ENCODE assay signal across 8 cellular contexts in genomic region chr18:32576296-32576916, GRCh38.
DNase-seq lines count a peak whose midpoint lies in the region; ATAC-seq and TF ChIP-seq lines count a peak whose summit lies in the region.

No MANE protein-coding gene starts in this region.

- H3K4me3 ChIP-seq in BJ (ENCODE audit: low read depth, low read length) (no peak overlapping the region), astrocyte of the spinal cord (ENCODE audit: low read depth, low read length) (no peak overlapping the region), lower lobe of right lung (no peak overlapping the region)
- H3K4me3 ChIP-seq in Jurkat, Clone E6-1 (ENCODE audit: low read length), result no peak overlapping the region

- H3K27ac Mint-ChIP-seq in activated naive CD4-positive, alpha-beta T cell treated with anti-CD3 and anti-CD28 coated beads for 36 hours, result no peak overlapping the region

- TF ChIP-seq CTCF in BJ (IDR thresholded peaks at IDR 0.05; ENCODE audit: insufficient read depth, low read depth, low read length) (peak; percentile 8; the same call in 1 of the 2 replicates), astrocyte of the spinal cord (IDR thresholded peaks at IDR 0.05; ENCODE audit: low read depth, low read length) (peak; percentile 63), lower lobe of right lung (IDR thresholded peaks at IDR 0.05) (peak; percentile 17)

- ATAC-seq in lower lobe of right lung, result no peak
- no peak for ATAC-seq in HG02763 (IDR thresholded peaks at IDR 0.05; ENCODE audit: unreplicated experiment)

- H3K9me3 ChIP-seq in lower lobe of right lung, result no peaks in the 10 kb centered on the region

- H3K4me3 Mint-ChIP-seq in activated naive CD4-positive, alpha-beta T cell treated with anti-CD3 and anti-CD28 coated beads for 36 hours, result no peak overlapping the region

- H3K4me1 Mint-ChIP-seq in activated naive CD4-positive, alpha-beta T cell treated with anti-CD3 and anti-CD28 coated beads for 36 hours (ENCODE audit: low read depth), result no peaks in the 10 kb centered on the region

- no peak overlapping the region for H3K27ac ChIP-seq in lower lobe of right lung

- H3K4me1 ChIP-seq in lower lobe of right lung, result no peaks in the 10 kb centered on the region

- no peak for DNase-seq in BJ (ENCODE audit: low read depth)
- DNase-seq in Jurkat, Clone E6-1 (ENCODE audit: low read depth, low spot score), result peak; percentile 20
- peak; percentile 33 for DNase-seq in astrocyte of the spinal cord (ENCODE audit: low read depth, low spot score)
- DNase-seq in lower lobe of right lung, result no peak
- no peak for DNase-seq in activated naive CD4-positive, alpha-beta T cell treated with anti-CD3 and anti-CD28 coated beads for 36 hours
- DNase-seq in NCI-H345 treated with DMSO at 0.1 percent for 48 hours (lab: John Stamatoyannopoulos, UW; ENCODE audit: unreplicated experiment), result no peak
- DNase-seq in COLO668 (lab: John Stamatoyannopoulos, UW; ENCODE audit: unreplicated experiment), result no peak

- CTCF ChIA-PET in BJ (lab: Yijun Ruan, JAX), result no interaction called here
- CTCF ChIA-PET in activated naive CD4-positive, alpha-beta T cell treated with anti-CD3 and anti-CD28 coated beads for 36 hours (lab: Charles Lee), result interaction anchor here (0.6 kb wide), 1 partner anchor 217 kb away, joined by 7 read pairs; no protein-coding TSS in a partner anchor

- no peaks in the 10 kb centered on the region for H3K36me3 Mint-ChIP-seq in activated naive CD4-positive, alpha-beta T cell treated with anti-CD3 and anti-CD28 coated beads for 36 hours (ENCODE audit: low read depth)

- H3K9me3 Mint-ChIP-seq in activated naive CD4-positive, alpha-beta T cell treated with anti-CD3 and anti-CD28 coated beads for 36 hours, result no peaks in the 10 kb centered on the region

- in situ Hi-C loops in astrocyte of the spinal cord (cut with HindIII; ENCODE audit: low sequenced_read_pairs), result no loop called here

- POLR2A ChIA-PET in BJ (lab: Charles Lee), result no interaction called here

- H3K27me3 ChIP-seq in BJ (ENCODE audit: control insufficient read depth, insufficient read depth, low read length) (no peaks in the 10 kb centered on the region), lower lobe of right lung (ENCODE audit: low read depth) (no peaks in the 10 kb centered on the region)

- intact Hi-C loops in lower lobe of right lung (cut with DNase I), result no loop called here
- intact Hi-C loops in activated naive CD4-positive, alpha-beta T cell treated with anti-CD3 and anti-CD28 coated beads for 36 hours (cut with micrococcal nuclease), result no loop called here

- peaks cover 24% of the 10 kb centered on the region for H3K27me3 Mint-ChIP-seq in activated naive CD4-positive, alpha-beta T cell treated with anti-CD3 and anti-CD28 coated beads for 36 hours (ENCODE audit: low read depth)

- H3K36me3 ChIP-seq in BJ (ENCODE audit: control insufficient read depth, insufficient read depth, low read length) (no peaks in the 10 kb centered on the region), lower lobe of right lung (no peaks in the 10 kb centered on the region)

Comparison
In these comparisons a context has a peak if more than half of its experiments do, and no peak if none do; other contexts are left out.
1. DNase-seq: peak in Jurkat, Clone E6-1 (single experiment) and astrocyte of the spinal cord (single experiment); none in BJ (single experiment), lower lobe of right lung (single experiment), activated naive CD4-positive, alpha-beta T cell treated with anti-CD3 and anti-CD28 coated beads for 36 hours (single experiment), NCI-H345 treated with DMSO at 0.1 percent for 48 hours (single experiment) and COLO668 (single experiment).
2. CTCF ChIP-seq: peak in every context shown above with its lines; median percentile 63 in astrocyte of the spinal cord; 17 in lower lobe of right lung; 8 in BJ.